10 cellular contexts compared by ENCODE assay signal in the genomic region with DNA sequence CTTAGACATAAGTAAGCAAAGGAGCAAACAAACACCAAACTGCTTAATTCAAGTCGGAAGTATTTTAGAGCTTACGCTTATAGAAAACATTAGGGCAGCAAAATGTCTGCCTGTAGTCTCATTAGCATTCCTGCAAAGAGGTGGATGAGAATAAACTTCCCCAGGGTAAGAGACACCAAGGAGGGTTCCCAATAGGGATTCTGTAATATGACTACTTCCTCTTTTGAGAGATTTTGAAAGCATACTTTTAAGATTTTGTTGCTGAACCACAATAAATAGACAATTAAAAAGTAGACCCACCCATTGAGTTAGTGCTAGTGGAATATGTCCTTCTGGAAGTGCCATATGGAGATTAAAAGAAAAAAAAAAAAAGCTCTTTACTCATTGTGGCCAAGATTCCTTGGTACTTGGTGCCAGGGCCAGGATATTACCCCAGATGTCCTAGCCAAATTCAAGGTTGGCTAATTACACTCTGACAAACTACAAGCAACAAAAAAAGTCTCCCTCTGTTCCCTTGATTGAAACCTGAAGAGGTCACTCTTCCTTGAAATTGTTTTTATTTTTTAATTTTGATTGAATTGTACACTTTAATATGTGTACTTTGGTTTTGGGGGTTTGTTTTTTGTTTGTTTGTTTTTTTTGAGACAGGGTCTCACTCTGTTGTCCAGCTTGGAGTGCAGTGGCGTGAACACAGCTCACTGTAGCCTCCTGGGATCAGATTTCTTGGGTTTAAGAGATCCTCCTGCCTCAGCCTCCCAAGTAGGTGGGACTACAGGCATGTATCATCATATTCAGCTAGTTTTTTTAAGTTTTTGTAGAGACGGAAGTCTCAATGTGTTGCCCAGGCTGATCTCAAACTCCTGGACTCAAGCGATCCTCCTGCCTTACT. TPM values are rescaled to one million over a fixed set of nuclear protein-coding genes. Genes with fewer than 3 reads are reported as not detected.
A peak's percentile ranks its signal among the peaks of the same experiment; 100 is the strongest.
DNase-seq lines count a peak whose midpoint lies in the region; ATAC-seq, FAIRE-seq and TF ChIP-seq lines count a peak whose summit lies in the region.
"Had no signal": no experiment of that assay in that cellular context is flagged by ENCODE, and none has a peak within 500 bp of the region (broad histone marks: within the 10 kb centered on the region; RNA-seq: fewer than 3 reads in every experiment).

No MANE protein-coding gene starts in this region.

- no peaks in the 10 kb centered on the region for H3K9me3 Mint-ChIP-seq in activated CD4-positive, alpha-beta memory T cell treated with anti-CD3 and anti-CD28 coated beads for 36 hours
- H3K9me3 Mint-ChIP-seq in Caco-2 (ENCODE audit: unreplicated experiment) = no peaks in the 10 kb centered on the region

- H3K4me1 Mint-ChIP-seq in activated CD4-positive, alpha-beta memory T cell treated with anti-CD3 and anti-CD28 coated beads for 36 hours (ENCODE audit: low read depth) = peaks cover 56% of the 10 kb centered on the region
- peaks cover 7% of the 10 kb centered on the region for H3K4me1 Mint-ChIP-seq in Caco-2 (ENCODE audit: low read depth, unreplicated experiment)

- no peak for TF ChIP-seq CTCF in lower lobe of right lung (IDR thresholded peaks at IDR 0.05)
- TF ChIP-seq CTCF in Caco-2 (IDR thresholded peaks at IDR 0.05; ENCODE audit: insufficient read depth in 1 of 2, low read depth in 1 of 2, low read length in 1 of 2, severe bottlenecking in 1 of 2, unreplicated experiment in 1 of 2) = no peak

- CTCF ChIA-PET in activated CD4-positive, alpha-beta memory T cell treated with anti-CD3 and anti-CD28 coated beads for 36 hours (lab: Charles Lee) = interaction anchor here (0.7 to 6.4 kb wide), 3 partner anchors 11 to 58 kb away, joined by 3 to 46 read pairs (median 13); no protein-coding TSS in a partner anchor
- CTCF ChIA-PET in Caco-2 (lab: Charles Lee) = interaction anchor here (0.9 kb wide), 1 partner anchor 14 kb away, joined by 4 read pairs; no protein-coding TSS in a partner anchor

- H3K79me2 ChIP-seq in ACC112 (ENCODE audit: control insufficient read depth, insufficient read depth, low read length, unreplicated experiment) = peaks cover 74% of the 10 kb centered on the region

- peaks cover 12% of the 10 kb centered on the region for H3K4me1 ChIP-seq in ACC112 (ENCODE audit: control insufficient read depth, insufficient read depth, low read length, unreplicated experiment)
- peaks cover 20% of the 10 kb centered on the region for H3K4me1 ChIP-seq in lower lobe of right lung
- peaks cover 10% of the 10 kb centered on the region; the same call in 1 of the 2 replicates for H3K4me1 ChIP-seq in Caco-2

- H3K27ac Mint-ChIP-seq in activated CD4-positive, alpha-beta memory T cell treated with anti-CD3 and anti-CD28 coated beads for 36 hours = peak overlapping the region; percentile 96
- H3K27ac Mint-ChIP-seq in Caco-2 (ENCODE audit: unreplicated experiment) = no peak overlapping the region

- H3K4me3 ChIP-seq in ACC112 (ENCODE audit: low read depth, low read length) = peak overlapping the region; percentile 0; the same call in 1 of the 2 replicates
- no peak overlapping the region for H3K4me3 ChIP-seq in lower lobe of right lung
- H3K4me3 ChIP-seq in Caco-2 (ENCODE audit: low read depth, low read length) = no peak overlapping the region

- peak overlapping the region; percentile 71 for H3K4me3 Mint-ChIP-seq in activated CD4-positive, alpha-beta memory T cell treated with anti-CD3 and anti-CD28 coated beads for 36 hours
- no peak overlapping the region for H3K4me3 Mint-ChIP-seq in Caco-2 (ENCODE audit: unreplicated experiment)

- H3K27ac ChIP-seq in ACC112 (ENCODE audit: low read depth, low read length) = peak overlapping the region; percentile 24; the same call in 1 of the 2 replicates
- H3K27ac ChIP-seq in lower lobe of right lung = peak overlapping the region; percentile 26

- peaks cover 7% of the 10 kb centered on the region for H3K36me3 Mint-ChIP-seq in activated CD4-positive, alpha-beta memory T cell treated with anti-CD3 and anti-CD28 coated beads for 36 hours
- peaks cover 18% of the 10 kb centered on the region for H3K36me3 Mint-ChIP-seq in Caco-2 (ENCODE audit: insufficient read depth, unreplicated experiment)

- no peak for TF ChIP-seq POLR2A in GM12891 (IDR thresholded peaks at IDR 0.05; ENCODE audit: low read depth, low read length)

- H3K9me3 ChIP-seq in lower lobe of right lung (no peaks in the 10 kb centered on the region), Caco-2 (no peaks in the 10 kb centered on the region)

- no TSS peak for BruUV-seq in Caco-2 (replicated peaks; lab: Mats Ljungman, UMichigan)

- no peak for FAIRE-seq in GM12891 (lab: Jason Lieb, UNC)

- H3K27me3 Mint-ChIP-seq in activated CD4-positive, alpha-beta memory T cell treated with anti-CD3 and anti-CD28 coated beads for 36 hours = no peaks in the 10 kb centered on the region
- no peaks in the 10 kb centered on the region for H3K27me3 Mint-ChIP-seq in Caco-2 (ENCODE audit: insufficient read depth, unreplicated experiment)

- POLR2A ChIA-PET in activated CD4-positive, alpha-beta memory T cell treated with anti-CD3 and anti-CD28 coated beads for 36 hours (lab: Charles Lee) = interaction anchor here (1.2 to 2.0 kb wide), 3 partner anchors 8 to 113 kb away, joined by 3 to 11 read pairs (median 7); partner anchors contain the start of genes CLIP1, KNTC1 and RSRC2
- POLR2A ChIA-PET in Caco-2 (lab: Charles Lee) = no interaction called here

- peak in 1 of 2 donors; percentile 62 for ATAC-seq in lower lobe of right lung

- intact Hi-C loops in activated CD4-positive, alpha-beta memory T cell treated with anti-CD3 and anti-CD28 coated beads for 36 hours (cut with micrococcal nuclease) = loop anchor here (1.0 to 5.0 kb wide), 5 partner anchors 8 to 307 kb away; partner anchors contain the start of genes KNTC1, RSRC2 and ZCCHC8
- intact Hi-C loops in lower lobe of right lung (cut with DNase I) (no loop called here), Caco-2 (cut with micrococcal nuclease; ENCODE audit: unreplicated experiment) (no loop called here)

- no peaks in the 10 kb centered on the region for H3K27me3 ChIP-seq in ACC112 (ENCODE audit: insufficient read depth, low read length)
- H3K27me3 ChIP-seq in lower lobe of right lung (ENCODE audit: low read depth) = no peaks in the 10 kb centered on the region
- H3K27me3 ChIP-seq in Caco-2 (replicated peaks; ENCODE audit: control insufficient read depth, insufficient read depth, low read length) = no peaks in the 10 kb centered on the region

- H3K36me3 ChIP-seq in ACC112 (ENCODE audit: insufficient read depth, low read length) (no peaks in the 10 kb centered on the region), lower lobe of right lung (peaks cover 8% of the 10 kb centered on the region), Caco-2 (ENCODE audit: control insufficient read depth, insufficient read depth, low read length) (no peaks in the 10 kb centered on the region)

- DNase-seq in GM12891 (ENCODE audit: insufficient read length, low spot score) (no peak), lower lobe of right lung (no peak), NCI-H748 treated with DMSO at 0.1 percent for 48 hours (lab: John Stamatoyannopoulos, UW) (no peak), Caco-2 (no peak)
- DNase-seq in activated CD4-positive, alpha-beta memory T cell treated with anti-CD3 and anti-CD28 coated beads for 36 hours = no peak
- no peak for DNase-seq in stimulated activated naive CD4-positive, alpha-beta T cell treated with Interleukin-2 at 50 U/mL for 16 hours (lab: John Stamatoyannopoulos, UW)
- DNase-seq in stimulated activated CD4-positive, alpha-beta T cell treated with anti-CD3 and anti-CD28 coated beads, Interleukin-4, amount 100 ng/mL, for 1 hour = no peak
- DNase-seq: activated CD4-positive, alpha-beta T cell treated with anti-CD3 and anti-CD28 coated beads, Interleukin-2, amount 50 U/mL, for 48 hours; NCI-H187 had no signal

- H2AFZ ChIP-seq in ACC112 (ENCODE audit: low read length, unreplicated experiment) = no peak overlapping the region

TF ChIP-seq in GM12891, 5 proteins besides CTCF, POLR2A, EP300 and RAD21:
- no peak for TF ChIP-seq POU2F2 (IDR thresholded peaks at IDR 0.05; ENCODE audit: low read depth, low read length)
- peak; percentile 58; the same call in 1 of the 2 replicates for TF ChIP-seq SPI1 (IDR thresholded peaks at IDR 0.05; ENCODE audit: low read depth, low read length)

RNA-seq across cellular contexts. Expression of gene CLIP1, which starts 8.7 kb away (rescaled TPM):
- 8.2 TPM for polyA plus RNA-seq in GM12891 (2012; ENCODE audit: low read depth, missing spikeins)
- total RNA-seq in activated CD4-positive, alpha-beta memory T cell treated with anti-CD3 and anti-CD28 coated beads for 36 hours = 10 to 100 TPM; 69.2 to 71.8 TPM
- total RNA-seq in lower lobe of right lung (78.2 TPM), Caco-2 (2022) (80.9 and 85.0 TPM in 2 replicates)
